ENCODE assay signal across 28 cellular contexts in the genomic region with DNA sequence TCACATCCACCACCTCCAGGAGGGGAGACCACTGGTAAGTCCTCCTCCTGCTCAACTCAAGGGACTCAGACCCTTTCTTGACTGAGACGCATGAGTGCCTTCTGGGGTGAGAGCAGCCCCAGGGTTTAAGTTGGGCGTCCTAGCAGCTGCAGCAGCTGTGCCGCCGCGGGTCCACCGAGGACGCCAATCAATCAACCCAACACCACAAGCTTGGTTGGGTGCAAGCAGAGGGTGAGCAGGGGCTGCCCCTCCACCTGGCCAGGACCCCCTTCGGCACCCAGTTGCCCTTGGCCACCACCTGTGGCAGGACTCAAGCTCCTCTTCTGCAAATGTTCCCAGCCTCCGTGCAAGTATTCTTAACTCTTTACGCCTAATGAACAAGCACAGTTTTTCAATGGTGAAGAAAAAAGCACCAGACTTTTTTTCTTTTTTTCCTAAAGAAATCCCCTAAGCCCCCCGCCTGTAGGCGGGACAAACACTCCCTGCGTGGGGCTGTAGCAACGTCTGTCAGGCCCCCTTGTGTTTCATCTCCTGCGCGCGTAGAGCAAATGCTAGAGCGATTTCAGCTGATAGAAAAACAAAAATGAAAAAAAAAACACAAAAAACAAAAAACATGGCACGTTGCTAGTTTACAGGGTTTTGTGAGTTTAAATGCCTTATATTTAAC.
"Had no signal": no experiment of that assay in that cellular context is flagged by ENCODE, and none has a peak within 500 bp of the region (broad histone marks: within the 10 kb centered on the region; RNA-seq: fewer than 3 reads in every experiment).

No MANE protein-coding gene starts in this region.

- H3K27ac ChIP-seq: coronary artery, esophagus squamous epithelium, heart right ventricle, left lung, psoas muscle, skin epidermis, thoracic aorta, tibial nerve, upper lobe of left lung had no signal

- H3K27me3 Mint-ChIP-seq: natural killer cell treated with Interleukin-12 subunit alpha and Interleukin-12 subunit beta and Interleukin-15 and Interleukin-18, amount 100 ng/mL, for 72 hours; stimulated activated naive CD8-positive, alpha-beta T cell treated with anti-CD3 and anti-CD28 coated beads, Interleukin-15, Interleukin-2, amounts not matched to agents 100 ng/mL and 50 ng/mL, for 24 hours had no signal

- H3K36me3 Mint-ChIP-seq: naive B cell; stimulated activated naive B cell treated with anti-CD40 and anti-IgM and Interleukin-4, amounts not matched to agents 10 μg/mL and 1 μg/mL and 100 μg/mL, for 72 hours had no signal

- H3K36me3 ChIP-seq: left lung, thoracic aorta, upper lobe of left lung had no signal

- H3K9me3 Mint-ChIP-seq: mesothelial cell of epicardium; natural killer cell treated with Interleukin-12 subunit alpha and Interleukin-12 subunit beta and Interleukin-15 and Interleukin-18, amount 100 ng/mL, for 72 hours; neural crest cell; stimulated activated naive B cell treated with anti-CD40 and anti-IgM and Interleukin-4, amounts not matched to agents 10 μg/mL and 1 μg/mL and 100 μg/mL, for 72 hours; stimulated activated naive CD8-positive, alpha-beta T cell treated with anti-CD3 and anti-CD28 coated beads, Interleukin-15, Interleukin-2, amounts not matched to agents 100 ng/mL and 50 ng/mL, for 24 hours had no signal

- H3K4me3 Mint-ChIP-seq: mesothelial cell of epicardium; naive B cell; natural killer cell treated with Interleukin-12 subunit alpha and Interleukin-12 subunit beta and Interleukin-15 and Interleukin-18, amount 100 ng/mL, for 72 hours; neural crest cell; stimulated activated naive B cell treated with anti-CD40 and anti-IgM and Interleukin-4, amounts not matched to agents 10 μg/mL and 1 μg/mL and 100 μg/mL, for 72 hours; stimulated activated naive CD8-positive, alpha-beta T cell treated with anti-CD3 and anti-CD28 coated beads, Interleukin-15, Interleukin-2, amounts not matched to agents 100 ng/mL and 50 ng/mL, for 24 hours had no signal

- H3K27ac Mint-ChIP-seq: mesothelial cell of epicardium; naive B cell; stimulated activated naive B cell treated with anti-CD40 and anti-IgM and Interleukin-4, amounts not matched to agents 10 μg/mL and 1 μg/mL and 100 μg/mL, for 72 hours; stimulated activated naive CD8-positive, alpha-beta T cell treated with anti-CD3 and anti-CD28 coated beads, Interleukin-15, Interleukin-2, amounts not matched to agents 100 ng/mL and 50 ng/mL, for 24 hours had no signal

- H3K4me3 ChIP-seq: coronary artery, esophagus squamous epithelium, heart right ventricle, left lung, mucosa of descending colon, psoas muscle, skin epidermis, thoracic aorta, tibial nerve, upper lobe of left lung had no signal

- H3K4me1 ChIP-seq: heart right ventricle, left lung, psoas muscle, tibial nerve had no signal

- H3K27me3 ChIP-seq: esophagus squamous epithelium, heart right ventricle, left lung, tibial nerve, upper lobe of left lung had no signal

- H3K4me1 Mint-ChIP-seq: mesothelial cell of epicardium; naive B cell; stimulated activated naive B cell treated with anti-CD40 and anti-IgM and Interleukin-4, amounts not matched to agents 10 μg/mL and 1 μg/mL and 100 μg/mL, for 72 hours had no signal

- DNase-seq: dermis blood vessel endothelial cell; effector memory CD4-positive, alpha-beta T cell; erythroblast; esophagus squamous epithelium; foreskin melanocyte; glutamatergic neuron; heart right ventricle; hippocampal formation; left cardiac atrium; left lung; mesenchymal stem cell; mucosa of descending colon; naive B cell; nucleus accumbens; psoas muscle; right cardiac atrium; stimulated activated CD4-positive, alpha-beta T cell treated with anti-CD3 and anti-CD28 coated beads, Interleukin-15, amount 100 ng/mL, for 24 hours; stimulated activated CD4-positive, alpha-beta T cell treated with anti-CD3 and anti-CD28 coated beads, Interleukin-2, amount 100 ng/mL, for 48 hours; stimulated activated naive B cell treated with anti-CD40 and anti-IgM and Interleukin-4, amounts not matched to agents 10 μg/mL and 1 μg/mL and 100 μg/mL, for 72 hours had no signal

- H3K9me3 ChIP-seq: esophagus squamous epithelium, heart right ventricle, left lung, mucosa of descending colon, psoas muscle, thoracic aorta, tibial nerve, upper lobe of left lung had no signal
